In the genomic region with DNA sequence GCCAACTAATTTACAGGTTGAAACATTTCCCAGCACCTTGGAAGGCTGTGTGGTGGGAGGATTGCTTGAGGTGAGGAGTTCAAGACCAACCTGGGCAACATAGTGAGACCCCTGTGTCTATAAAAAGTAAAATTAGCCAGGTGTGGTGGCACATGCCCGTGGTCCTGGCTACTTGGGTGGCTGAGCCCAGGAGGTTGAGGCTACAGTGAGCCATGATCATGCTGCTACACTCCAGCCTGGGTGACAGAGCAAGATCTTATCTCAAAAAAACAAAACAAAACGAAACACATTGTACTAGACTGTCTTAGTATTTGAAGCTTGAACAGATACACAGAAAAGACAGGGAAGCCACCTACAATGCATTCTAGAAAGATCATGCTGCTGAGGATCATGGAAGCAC, we compare ENCODE assay signal across 1 cellular context.
TF ChIP-seq lines count a peak whose summit lies in the region.

No MANE protein-coding gene starts in this region.

TF ChIP-seq in K562, 482 proteins besides CTCF, POLR2A, EP300 and RAD21 (continues in another document):
- TF ChIP-seq ZC3H4 (CRISPR knock-in tag; IDR thresholded peaks at IDR 0.05; ENCODE audit: borderline replicate concordance) = no peak
- no peak for TF ChIP-seq EGR1 (conservative IDR thresholded peaks at IDR 0.05)
- no peak for TF ChIP-seq SUPT5H (IDR thresholded peaks at IDR 0.05)
- TF ChIP-seq ZNF253 (CRISPR knock-in tag; conservative IDR thresholded peaks at IDR 0.05) = no peak
- no peak for TF ChIP-seq CAMTA2 (CRISPR knock-in tag; conservative IDR thresholded peaks at IDR 0.05)
- TF ChIP-seq CHD4 (IDR thresholded peaks at IDR 0.05; ENCODE audit: insufficient read depth, insufficient replicate concordance, low read depth, low read length, poor library complexity, severe bottlenecking) = no peak
- TF ChIP-seq, protein P1, sequence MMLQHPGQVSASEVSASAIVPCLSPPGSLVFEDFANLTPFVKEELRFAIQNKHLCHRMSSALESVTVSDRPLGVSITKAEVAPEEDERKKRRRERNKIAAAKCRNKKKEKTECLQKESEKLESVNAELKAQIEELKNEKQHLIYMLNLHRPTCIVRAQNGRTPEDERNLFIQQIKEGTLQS (IDR thresholded peaks at IDR 0.05) = peak; percentile 7; the same call in 1 of the 2 replicates
- TF ChIP-seq, protein P1 (CRISPR knock-in tag; conservative IDR thresholded peaks at IDR 0.05) = no peak
- TF ChIP-seq BRCA1 (IDR thresholded peaks at IDR 0.05) = no peak
- no peak for TF ChIP-seq BRCA1 (CRISPR knock-in tag; IDR thresholded peaks at IDR 0.05)
- no peak for TF ChIP-seq KDM4B (IDR thresholded peaks at IDR 0.05; ENCODE audit: borderline replicate concordance in 2 of 2, low read depth in 1 of 2)
- no peak for TF ChIP-seq RUNX1 (IDR thresholded peaks at IDR 0.05; ENCODE audit: low read depth)
- no peak for TF ChIP-seq GTF2F1 (IDR thresholded peaks at IDR 0.05; ENCODE audit: low read depth, low read length)
- TF ChIP-seq MTA3 (IDR thresholded peaks at IDR 0.05; ENCODE audit: borderline replicate concordance) = peak; percentile 32; the same call in 1 of the 2 replicates
- TF ChIP-seq MAFF (IDR thresholded peaks at IDR 0.05; ENCODE audit: low read length) = peak; percentile 73
- TF ChIP-seq LARP7 (IDR thresholded peaks at IDR 0.05) = no peak
- 0 out of 2 replicates have a peak, but pooled peaks have one; percentile 6 for TF ChIP-seq EP400 (IDR thresholded peaks at IDR 0.05)
- no peak for TF ChIP-seq RFX5 (IDR thresholded peaks at IDR 0.05; ENCODE audit: low read depth, low read length)
- no peak for TF ChIP-seq ZNF589 (CRISPR knock-in tag; IDR thresholded peaks at IDR 0.05; ENCODE audit: low read depth)
- no peak for TF ChIP-seq ASH1L (IDR thresholded peaks at IDR 0.05; ENCODE audit: borderline replicate concordance, low read depth, partially characterized antibody)
- TF ChIP-seq KDM5B (IDR thresholded peaks at IDR 0.05; ENCODE audit: insufficient replicate concordance, low read depth, low read length) = no peak
- TF ChIP-seq, protein P2, sequence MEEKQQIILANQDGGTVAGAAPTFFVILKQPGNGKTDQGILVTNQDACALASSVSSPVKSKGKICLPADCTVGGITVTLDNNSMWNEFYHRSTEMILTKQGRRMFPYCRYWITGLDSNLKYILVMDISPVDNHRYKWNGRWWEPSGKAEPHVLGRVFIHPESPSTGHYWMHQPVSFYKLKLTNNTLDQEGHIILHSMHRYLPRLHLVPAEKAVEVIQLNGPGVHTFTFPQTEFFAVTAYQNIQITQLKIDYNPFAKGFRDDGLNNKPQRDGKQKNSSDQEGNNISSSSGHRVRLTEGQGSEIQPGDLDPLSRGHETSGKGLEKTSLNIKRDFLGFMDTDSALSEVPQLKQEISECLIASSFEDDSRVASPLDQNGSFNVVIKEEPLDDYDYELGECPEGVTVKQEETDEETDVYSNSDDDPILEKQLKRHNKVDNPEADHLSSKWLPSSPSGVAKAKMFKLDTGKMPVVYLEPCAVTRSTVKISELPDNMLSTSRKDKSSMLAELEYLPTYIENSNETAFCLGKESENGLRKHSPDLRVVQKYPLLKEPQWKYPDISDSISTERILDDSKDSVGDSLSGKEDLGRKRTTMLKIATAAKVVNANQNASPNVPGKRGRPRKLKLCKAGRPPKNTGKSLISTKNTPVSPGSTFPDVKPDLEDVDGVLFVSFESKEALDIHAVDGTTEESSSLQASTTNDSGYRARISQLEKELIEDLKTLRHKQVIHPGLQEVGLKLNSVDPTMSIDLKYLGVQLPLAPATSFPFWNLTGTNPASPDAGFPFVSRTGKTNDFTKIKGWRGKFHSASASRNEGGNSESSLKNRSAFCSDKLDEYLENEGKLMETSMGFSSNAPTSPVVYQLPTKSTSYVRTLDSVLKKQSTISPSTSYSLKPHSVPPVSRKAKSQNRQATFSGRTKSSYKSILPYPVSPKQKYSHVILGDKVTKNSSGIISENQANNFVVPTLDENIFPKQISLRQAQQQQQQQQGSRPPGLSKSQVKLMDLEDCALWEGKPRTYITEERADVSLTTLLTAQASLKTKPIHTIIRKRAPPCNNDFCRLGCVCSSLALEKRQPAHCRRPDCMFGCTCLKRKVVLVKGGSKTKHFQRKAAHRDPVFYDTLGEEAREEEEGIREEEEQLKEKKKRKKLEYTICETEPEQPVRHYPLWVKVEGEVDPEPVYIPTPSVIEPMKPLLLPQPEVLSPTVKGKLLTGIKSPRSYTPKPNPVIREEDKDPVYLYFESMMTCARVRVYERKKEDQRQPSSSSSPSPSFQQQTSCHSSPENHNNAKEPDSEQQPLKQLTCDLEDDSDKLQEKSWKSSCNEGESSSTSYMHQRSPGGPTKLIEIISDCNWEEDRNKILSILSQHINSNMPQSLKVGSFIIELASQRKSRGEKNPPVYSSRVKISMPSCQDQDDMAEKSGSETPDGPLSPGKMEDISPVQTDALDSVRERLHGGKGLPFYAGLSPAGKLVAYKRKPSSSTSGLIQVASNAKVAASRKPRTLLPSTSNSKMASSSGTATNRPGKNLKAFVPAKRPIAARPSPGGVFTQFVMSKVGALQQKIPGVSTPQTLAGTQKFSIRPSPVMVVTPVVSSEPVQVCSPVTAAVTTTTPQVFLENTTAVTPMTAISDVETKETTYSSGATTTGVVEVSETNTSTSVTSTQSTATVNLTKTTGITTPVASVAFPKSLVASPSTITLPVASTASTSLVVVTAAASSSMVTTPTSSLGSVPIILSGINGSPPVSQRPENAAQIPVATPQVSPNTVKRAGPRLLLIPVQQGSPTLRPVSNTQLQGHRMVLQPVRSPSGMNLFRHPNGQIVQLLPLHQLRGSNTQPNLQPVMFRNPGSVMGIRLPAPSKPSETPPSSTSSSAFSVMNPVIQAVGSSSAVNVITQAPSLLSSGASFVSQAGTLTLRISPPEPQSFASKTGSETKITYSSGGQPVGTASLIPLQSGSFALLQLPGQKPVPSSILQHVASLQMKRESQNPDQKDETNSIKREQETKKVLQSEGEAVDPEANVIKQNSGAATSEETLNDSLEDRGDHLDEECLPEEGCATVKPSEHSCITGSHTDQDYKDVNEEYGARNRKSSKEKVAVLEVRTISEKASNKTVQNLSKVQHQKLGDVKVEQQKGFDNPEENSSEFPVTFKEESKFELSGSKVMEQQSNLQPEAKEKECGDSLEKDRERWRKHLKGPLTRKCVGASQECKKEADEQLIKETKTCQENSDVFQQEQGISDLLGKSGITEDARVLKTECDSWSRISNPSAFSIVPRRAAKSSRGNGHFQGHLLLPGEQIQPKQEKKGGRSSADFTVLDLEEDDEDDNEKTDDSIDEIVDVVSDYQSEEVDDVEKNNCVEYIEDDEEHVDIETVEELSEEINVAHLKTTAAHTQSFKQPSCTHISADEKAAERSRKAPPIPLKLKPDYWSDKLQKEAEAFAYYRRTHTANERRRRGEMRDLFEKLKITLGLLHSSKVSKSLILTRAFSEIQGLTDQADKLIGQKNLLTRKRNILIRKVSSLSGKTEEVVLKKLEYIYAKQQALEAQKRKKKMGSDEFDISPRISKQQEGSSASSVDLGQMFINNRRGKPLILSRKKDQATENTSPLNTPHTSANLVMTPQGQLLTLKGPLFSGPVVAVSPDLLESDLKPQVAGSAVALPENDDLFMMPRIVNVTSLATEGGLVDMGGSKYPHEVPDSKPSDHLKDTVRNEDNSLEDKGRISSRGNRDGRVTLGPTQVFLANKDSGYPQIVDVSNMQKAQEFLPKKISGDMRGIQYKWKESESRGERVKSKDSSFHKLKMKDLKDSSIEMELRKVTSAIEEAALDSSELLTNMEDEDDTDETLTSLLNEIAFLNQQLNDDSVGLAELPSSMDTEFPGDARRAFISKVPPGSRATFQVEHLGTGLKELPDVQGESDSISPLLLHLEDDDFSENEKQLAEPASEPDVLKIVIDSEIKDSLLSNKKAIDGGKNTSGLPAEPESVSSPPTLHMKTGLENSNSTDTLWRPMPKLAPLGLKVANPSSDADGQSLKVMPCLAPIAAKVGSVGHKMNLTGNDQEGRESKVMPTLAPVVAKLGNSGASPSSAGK (IDR thresholded peaks at IDR 0.05) = peak; percentile 85
- TF ChIP-seq ILK (tag; IDR thresholded peaks at IDR 0.05; ENCODE audit: borderline replicate concordance, low read depth) = no peak
- peak; percentile 83 for TF ChIP-seq CREB3 (tag; conservative IDR thresholded peaks at IDR 0.05; ENCODE audit: low read depth)
- TF ChIP-seq SMAD2 (IDR thresholded peaks at IDR 0.05; ENCODE audit: low read depth, low read length) = no peak
- TF ChIP-seq SMARCB1 (IDR thresholded peaks at IDR 0.05; ENCODE audit: insufficient read length, low read depth) = no peak
- TF ChIP-seq ATF7 (IDR thresholded peaks at IDR 0.05) = peak; percentile 21; the same call in 1 of the 2 replicates
- no peak; the same call in none of the 2 replicates for TF ChIP-seq NFE2L1 (tag; IDR thresholded peaks at IDR 0.05; ENCODE audit: borderline replicate concordance, low read depth)
- no peak for TF ChIP-seq NFYB (IDR thresholded peaks at IDR 0.05; ENCODE audit: extremely low read depth, insufficient read length)
- no peak for TF ChIP-seq ZSCAN29 (IDR thresholded peaks at IDR 0.05)
- TF ChIP-seq, protein P3, sequence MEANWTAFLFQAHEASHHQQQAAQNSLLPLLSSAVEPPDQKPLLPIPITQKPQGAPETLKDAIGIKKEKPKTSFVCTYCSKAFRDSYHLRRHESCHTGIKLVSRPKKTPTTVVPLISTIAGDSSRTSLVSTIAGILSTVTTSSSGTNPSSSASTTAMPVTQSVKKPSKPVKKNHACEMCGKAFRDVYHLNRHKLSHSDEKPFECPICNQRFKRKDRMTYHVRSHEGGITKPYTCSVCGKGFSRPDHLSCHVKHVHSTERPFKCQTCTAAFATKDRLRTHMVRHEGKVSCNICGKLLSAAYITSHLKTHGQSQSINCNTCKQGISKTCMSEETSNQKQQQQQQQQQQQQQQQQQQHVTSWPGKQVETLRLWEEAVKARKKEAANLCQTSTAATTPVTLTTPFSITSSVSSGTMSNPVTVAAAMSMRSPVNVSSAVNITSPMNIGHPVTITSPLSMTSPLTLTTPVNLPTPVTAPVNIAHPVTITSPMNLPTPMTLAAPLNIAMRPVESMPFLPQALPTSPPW (CRISPR knock-in tag; IDR thresholded peaks at IDR 0.05) = no peak
- TF ChIP-seq ZNF586 (CRISPR knock-in tag; conservative IDR thresholded peaks at IDR 0.05) = no peak
- no peak for TF ChIP-seq NR3C1 (CRISPR knock-in tag; IDR thresholded peaks at IDR 0.05)
- no peak for TF ChIP-seq CBX2 (IDR thresholded peaks at IDR 0.05; ENCODE audit: insufficient read depth, low read length, poor library complexity, severe bottlenecking)
- TF ChIP-seq PHTF2 (CRISPR knock-in tag; IDR thresholded peaks at IDR 0.05) = no peak
- peak; percentile 43 for TF ChIP-seq BRD9 (IDR thresholded peaks at IDR 0.05; ENCODE audit: low read depth, partially characterized antibody)
- no peak for TF ChIP-seq PCBP2 (IDR thresholded peaks at IDR 0.05; ENCODE audit: low read depth, low read length, poor library complexity, severe bottlenecking)
- TF ChIP-seq ZNF592 (IDR thresholded peaks at IDR 0.05) = peak; percentile 87
- TF ChIP-seq BRF1 (IDR thresholded peaks at IDR 0.05; ENCODE audit: borderline replicate concordance, extremely low read depth, insufficient read length) = no peak
- TF ChIP-seq, protein P4, sequence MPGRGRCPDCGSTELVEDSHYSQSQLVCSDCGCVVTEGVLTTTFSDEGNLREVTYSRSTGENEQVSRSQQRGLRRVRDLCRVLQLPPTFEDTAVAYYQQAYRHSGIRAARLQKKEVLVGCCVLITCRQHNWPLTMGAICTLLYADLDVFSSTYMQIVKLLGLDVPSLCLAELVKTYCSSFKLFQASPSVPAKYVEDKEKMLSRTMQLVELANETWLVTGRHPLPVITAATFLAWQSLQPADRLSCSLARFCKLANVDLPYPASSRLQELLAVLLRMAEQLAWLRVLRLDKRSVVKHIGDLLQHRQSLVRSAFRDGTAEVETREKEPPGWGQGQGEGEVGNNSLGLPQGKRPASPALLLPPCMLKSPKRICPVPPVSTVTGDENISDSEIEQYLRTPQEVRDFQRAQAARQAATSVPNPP (IDR thresholded peaks at IDR 0.05; ENCODE audit: borderline replicate concordance, insufficient read depth, insufficient read length) = no peak
- no peak for TF ChIP-seq FOXJ3 (CRISPR knock-in tag; IDR thresholded peaks at IDR 0.05)
- no peak for TF ChIP-seq POLR2G (IDR thresholded peaks at IDR 0.05; ENCODE audit: low read depth, low read length)
- no peak for TF ChIP-seq ZNF584 (CRISPR knock-in tag; IDR thresholded peaks at IDR 0.05; ENCODE audit: low read depth)
